In the genomic region with DNA sequence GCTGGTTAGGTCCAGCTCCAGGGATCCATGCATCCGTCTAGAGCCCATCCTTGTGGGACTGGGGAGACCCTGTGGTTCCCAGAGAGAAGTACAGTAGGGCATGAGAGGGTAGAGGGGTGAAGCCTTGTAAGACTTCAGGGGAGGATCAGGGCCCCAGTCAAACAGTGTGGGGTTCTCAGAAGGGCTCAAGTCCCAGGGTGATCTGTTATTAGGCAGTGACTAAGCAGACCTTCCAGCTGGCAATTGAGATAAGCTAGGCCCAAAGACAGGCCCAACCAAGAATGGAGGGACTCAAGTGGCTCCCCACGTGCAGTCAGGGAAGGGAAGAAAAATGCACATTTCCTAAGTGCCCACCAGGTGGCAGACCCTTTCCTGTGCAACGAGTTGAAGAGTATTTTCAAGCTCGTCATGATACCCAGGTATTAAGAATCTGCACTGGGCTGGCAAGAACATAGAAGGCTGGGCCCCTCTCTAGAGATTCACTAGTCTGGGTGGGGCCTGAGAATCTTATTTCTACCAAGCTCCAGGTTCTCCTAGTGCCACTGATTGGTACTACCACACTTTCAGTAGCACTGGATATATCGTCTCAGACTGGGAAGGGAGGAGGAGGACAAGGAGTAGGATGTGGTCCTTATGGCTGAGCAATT, we compare ENCODE assay signal across 1 cellular context.
TF ChIP-seq lines count a peak whose summit lies in the region.

No MANE protein-coding gene starts in this region.

TF ChIP-seq in K562, 482 proteins besides CTCF, POLR2A, EP300 and RAD21 (continued from another document and continues in another):
- TF ChIP-seq, protein P1, sequence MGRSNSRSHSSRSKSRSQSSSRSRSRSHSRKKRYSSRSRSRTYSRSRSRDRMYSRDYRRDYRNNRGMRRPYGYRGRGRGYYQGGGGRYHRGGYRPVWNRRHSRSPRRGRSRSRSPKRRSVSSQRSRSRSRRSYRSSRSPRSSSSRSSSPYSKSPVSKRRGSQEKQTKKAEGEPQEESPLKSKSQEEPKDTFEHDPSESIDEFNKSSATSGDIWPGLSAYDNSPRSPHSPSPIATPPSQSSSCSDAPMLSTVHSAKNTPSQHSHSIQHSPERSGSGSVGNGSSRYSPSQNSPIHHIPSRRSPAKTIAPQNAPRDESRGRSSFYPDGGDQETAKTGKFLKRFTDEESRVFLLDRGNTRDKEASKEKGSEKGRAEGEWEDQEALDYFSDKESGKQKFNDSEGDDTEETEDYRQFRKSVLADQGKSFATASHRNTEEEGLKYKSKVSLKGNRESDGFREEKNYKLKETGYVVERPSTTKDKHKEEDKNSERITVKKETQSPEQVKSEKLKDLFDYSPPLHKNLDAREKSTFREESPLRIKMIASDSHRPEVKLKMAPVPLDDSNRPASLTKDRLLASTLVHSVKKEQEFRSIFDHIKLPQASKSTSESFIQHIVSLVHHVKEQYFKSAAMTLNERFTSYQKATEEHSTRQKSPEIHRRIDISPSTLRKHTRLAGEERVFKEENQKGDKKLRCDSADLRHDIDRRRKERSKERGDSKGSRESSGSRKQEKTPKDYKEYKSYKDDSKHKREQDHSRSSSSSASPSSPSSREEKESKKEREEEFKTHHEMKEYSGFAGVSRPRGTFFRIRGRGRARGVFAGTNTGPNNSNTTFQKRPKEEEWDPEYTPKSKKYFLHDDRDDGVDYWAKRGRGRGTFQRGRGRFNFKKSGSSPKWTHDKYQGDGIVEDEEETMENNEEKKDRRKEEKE (IDR thresholded peaks at IDR 0.05; ENCODE audit: borderline replicate concordance in 1 of 2, control insufficient read depth in 1 of 2, low read depth in 2 of 2, low read length in 1 of 2) = no peak
- TF ChIP-seq MTA1 (IDR thresholded peaks at IDR 0.05; ENCODE audit: borderline replicate concordance) (peak; percentile 40; the same call in 1 of the 2 replicates), EZH2 (IDR thresholded peaks at IDR 0.05; ENCODE audit: borderline replicate concordance, low read depth, low read length) (no peak), GTF2E2 (tag; IDR thresholded peaks at IDR 0.05) (no peak), TGIF2 (CRISPR knock-in tag; IDR thresholded peaks at IDR 0.05) (no peak), ZNF436 (CRISPR knock-in tag; IDR thresholded peaks at IDR 0.05) (no peak), SIRT6 (IDR thresholded peaks at IDR 0.05; ENCODE audit: low read depth, low read length) (no peak), ETS2 (tag; IDR thresholded peaks at IDR 0.05; ENCODE audit: borderline replicate concordance, poor library complexity, severe bottlenecking) (no peak), CCAR2 (IDR thresholded peaks at IDR 0.05; ENCODE audit: low read depth, low read length) (no peak), RBM22 (IDR thresholded peaks at IDR 0.05; ENCODE audit: low read depth, low read length, poor library complexity, severe bottlenecking) (no peak), SLC30A9 (CRISPR knock-in tag; IDR thresholded peaks at IDR 0.05) (no peak), CBX3 (IDR thresholded peaks at IDR 0.05; ENCODE audit: borderline replicate concordance in 1 of 2, low read length in 2 of 2) (peak in 1 of 2 experiments; percentile 78; a peak in 1 of 3 replicates), ZNF224 (CRISPR knock-in tag; IDR thresholded peaks at IDR 0.05) (no peak), PTRF (tag; IDR thresholded peaks at IDR 0.05) (no peak), MCM3 (IDR thresholded peaks at IDR 0.05) (no peak), CBX8 (IDR thresholded peaks at IDR 0.05; ENCODE audit: borderline replicate concordance, extremely low read depth, low read depth, low read length, poor library complexity, severe bottlenecking) (no peak), CBFA2T3 (IDR thresholded peaks at IDR 0.05) (peak; percentile 91), EP400 (IDR thresholded peaks at IDR 0.05) (peak; percentile 66), ILK (tag; IDR thresholded peaks at IDR 0.05; ENCODE audit: borderline replicate concordance, low read depth) (no peak), CHD4 (IDR thresholded peaks at IDR 0.05; ENCODE audit: insufficient read depth, insufficient replicate concordance, low read depth, low read length, poor library complexity, severe bottlenecking) (no peak), POLR2B (IDR thresholded peaks at IDR 0.05; ENCODE audit: low read depth, partially characterized antibody) (no peak)
- TF ChIP-seq, protein P2, sequence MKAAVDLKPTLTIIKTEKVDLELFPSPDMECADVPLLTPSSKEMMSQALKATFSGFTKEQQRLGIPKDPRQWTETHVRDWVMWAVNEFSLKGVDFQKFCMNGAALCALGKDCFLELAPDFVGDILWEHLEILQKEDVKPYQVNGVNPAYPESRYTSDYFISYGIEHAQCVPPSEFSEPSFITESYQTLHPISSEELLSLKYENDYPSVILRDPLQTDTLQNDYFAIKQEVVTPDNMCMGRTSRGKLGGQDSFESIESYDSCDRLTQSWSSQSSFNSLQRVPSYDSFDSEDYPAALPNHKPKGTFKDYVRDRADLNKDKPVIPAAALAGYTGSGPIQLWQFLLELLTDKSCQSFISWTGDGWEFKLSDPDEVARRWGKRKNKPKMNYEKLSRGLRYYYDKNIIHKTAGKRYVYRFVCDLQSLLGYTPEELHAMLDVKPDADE (conservative IDR thresholded peaks at IDR 0.05; ENCODE audit: control insufficient read depth, low read depth, low read length) = no peak
- TF ChIP-seq, protein P3, sequence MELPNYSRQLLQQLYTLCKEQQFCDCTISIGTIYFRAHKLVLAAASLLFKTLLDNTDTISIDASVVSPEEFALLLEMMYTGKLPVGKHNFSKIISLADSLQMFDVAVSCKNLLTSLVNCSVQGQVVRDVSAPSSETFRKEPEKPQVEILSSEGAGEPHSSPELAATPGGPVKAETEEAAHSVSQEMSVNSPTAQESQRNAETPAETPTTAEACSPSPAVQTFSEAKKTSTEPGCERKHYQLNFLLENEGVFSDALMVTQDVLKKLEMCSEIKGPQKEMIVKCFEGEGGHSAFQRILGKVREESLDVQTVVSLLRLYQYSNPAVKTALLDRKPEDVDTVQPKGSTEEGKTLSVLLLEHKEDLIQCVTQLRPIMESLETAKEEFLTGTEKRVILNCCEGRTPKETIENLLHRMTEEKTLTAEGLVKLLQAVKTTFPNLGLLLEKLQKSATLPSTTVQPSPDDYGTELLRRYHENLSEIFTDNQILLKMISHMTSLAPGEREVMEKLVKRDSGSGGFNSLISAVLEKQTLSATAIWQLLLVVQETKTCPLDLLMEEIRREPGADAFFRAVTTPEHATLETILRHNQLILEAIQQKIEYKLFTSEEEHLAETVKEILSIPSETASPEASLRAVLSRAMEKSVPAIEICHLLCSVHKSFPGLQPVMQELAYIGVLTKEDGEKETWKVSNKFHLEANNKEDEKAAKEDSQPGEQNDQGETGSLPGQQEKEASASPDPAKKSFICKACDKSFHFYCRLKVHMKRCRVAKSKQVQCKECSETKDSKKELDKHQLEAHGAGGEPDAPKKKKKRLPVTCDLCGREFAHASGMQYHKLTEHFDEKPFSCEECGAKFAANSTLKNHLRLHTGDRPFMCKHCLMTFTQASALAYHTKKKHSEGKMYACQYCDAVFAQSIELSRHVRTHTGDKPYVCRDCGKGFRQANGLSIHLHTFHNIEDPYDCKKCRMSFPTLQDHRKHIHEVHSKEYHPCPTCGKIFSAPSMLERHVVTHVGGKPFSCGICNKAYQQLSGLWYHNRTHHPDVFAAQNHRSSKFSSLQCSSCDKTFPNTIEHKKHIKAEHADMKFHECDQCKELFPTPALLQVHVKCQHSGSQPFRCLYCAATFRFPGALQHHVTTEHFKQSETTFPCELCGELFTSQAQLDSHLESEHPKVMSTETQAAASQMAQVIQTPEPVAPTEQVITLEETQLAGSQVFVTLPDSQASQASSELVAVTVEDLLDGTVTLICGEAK (IDR thresholded peaks at IDR 0.05) = no peak
- TF ChIP-seq, protein P3 (CRISPR knock-in tag; IDR thresholded peaks at IDR 0.05) = no peak
- TF ChIP-seq, protein P4, sequence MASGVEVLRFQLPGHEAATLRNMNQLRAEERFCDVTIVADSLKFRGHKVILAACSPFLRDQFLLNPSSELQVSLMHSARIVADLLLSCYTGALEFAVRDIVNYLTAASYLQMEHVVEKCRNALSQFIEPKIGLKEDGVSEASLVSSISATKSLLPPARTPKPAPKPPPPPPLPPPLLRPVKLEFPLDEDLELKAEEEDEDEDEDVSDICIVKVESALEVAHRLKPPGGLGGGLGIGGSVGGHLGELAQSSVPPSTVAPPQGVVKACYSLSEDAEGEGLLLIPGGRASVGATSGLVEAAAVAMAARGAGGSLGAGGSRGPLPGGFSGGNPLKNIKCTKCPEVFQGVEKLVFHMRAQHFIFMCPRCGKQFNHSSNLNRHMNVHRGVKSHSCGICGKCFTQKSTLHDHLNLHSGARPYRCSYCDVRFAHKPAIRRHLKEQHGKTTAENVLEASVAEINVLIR (CRISPR knock-in tag; IDR thresholded peaks at IDR 0.05) = 0 out of 2 replicates have a peak, but pooled peaks have one; percentile 13
- TF ChIP-seq, protein P5, sequence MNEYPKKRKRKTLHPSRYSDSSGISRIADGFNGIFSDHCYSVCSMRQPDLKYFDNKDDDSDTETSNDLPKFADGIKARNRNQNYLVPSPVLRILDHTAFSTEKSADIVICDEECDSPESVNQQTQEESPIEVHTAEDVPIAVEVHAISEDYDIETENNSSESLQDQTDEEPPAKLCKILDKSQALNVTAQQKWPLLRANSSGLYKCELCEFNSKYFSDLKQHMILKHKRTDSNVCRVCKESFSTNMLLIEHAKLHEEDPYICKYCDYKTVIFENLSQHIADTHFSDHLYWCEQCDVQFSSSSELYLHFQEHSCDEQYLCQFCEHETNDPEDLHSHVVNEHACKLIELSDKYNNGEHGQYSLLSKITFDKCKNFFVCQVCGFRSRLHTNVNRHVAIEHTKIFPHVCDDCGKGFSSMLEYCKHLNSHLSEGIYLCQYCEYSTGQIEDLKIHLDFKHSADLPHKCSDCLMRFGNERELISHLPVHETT (CRISPR knock-in tag; conservative IDR thresholded peaks at IDR 0.05 in 1 of 2, IDR thresholded peaks at IDR 0.05 in 1 of 2) = no peak
- TF ChIP-seq, protein P6, sequence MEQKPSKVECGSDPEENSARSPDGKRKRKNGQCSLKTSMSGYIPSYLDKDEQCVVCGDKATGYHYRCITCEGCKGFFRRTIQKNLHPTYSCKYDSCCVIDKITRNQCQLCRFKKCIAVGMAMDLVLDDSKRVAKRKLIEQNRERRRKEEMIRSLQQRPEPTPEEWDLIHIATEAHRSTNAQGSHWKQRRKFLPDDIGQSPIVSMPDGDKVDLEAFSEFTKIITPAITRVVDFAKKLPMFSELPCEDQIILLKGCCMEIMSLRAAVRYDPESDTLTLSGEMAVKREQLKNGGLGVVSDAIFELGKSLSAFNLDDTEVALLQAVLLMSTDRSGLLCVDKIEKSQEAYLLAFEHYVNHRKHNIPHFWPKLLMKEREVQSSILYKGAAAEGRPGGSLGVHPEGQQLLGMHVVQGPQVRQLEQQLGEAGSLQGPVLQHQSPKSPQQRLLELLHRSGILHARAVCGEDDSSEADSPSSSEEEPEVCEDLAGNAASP (IDR thresholded peaks at IDR 0.05) = no peak
- TF ChIP-seq, protein P7, sequence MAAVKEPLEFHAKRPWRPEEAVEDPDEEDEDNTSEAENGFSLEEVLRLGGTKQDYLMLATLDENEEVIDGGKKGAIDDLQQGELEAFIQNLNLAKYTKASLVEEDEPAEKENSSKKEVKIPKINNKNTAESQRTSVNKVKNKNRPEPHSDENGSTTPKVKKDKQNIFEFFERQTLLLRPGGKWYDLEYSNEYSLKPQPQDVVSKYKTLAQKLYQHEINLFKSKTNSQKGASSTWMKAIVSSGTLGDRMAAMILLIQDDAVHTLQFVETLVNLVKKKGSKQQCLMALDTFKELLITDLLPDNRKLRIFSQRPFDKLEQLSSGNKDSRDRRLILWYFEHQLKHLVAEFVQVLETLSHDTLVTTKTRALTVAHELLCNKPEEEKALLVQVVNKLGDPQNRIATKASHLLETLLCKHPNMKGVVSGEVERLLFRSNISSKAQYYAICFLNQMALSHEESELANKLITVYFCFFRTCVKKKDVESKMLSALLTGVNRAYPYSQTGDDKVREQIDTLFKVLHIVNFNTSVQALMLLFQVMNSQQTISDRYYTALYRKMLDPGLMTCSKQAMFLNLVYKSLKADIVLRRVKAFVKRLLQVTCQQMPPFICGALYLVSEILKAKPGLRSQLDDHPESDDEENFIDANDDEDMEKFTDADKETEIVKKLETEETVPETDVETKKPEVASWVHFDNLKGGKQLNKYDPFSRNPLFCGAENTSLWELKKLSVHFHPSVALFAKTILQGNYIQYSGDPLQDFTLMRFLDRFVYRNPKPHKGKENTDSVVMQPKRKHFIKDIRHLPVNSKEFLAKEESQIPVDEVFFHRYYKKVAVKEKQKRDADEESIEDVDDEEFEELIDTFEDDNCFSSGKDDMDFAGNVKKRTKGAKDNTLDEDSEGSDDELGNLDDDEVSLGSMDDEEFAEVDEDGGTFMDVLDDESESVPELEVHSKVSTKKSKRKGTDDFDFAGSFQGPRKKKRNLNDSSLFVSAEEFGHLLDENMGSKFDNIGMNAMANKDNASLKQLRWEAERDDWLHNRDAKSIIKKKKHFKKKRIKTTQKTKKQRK (IDR thresholded peaks at IDR 0.05; ENCODE audit: borderline replicate concordance, low read depth, low read length) = no peak
- TF ChIP-seq, protein P8, sequence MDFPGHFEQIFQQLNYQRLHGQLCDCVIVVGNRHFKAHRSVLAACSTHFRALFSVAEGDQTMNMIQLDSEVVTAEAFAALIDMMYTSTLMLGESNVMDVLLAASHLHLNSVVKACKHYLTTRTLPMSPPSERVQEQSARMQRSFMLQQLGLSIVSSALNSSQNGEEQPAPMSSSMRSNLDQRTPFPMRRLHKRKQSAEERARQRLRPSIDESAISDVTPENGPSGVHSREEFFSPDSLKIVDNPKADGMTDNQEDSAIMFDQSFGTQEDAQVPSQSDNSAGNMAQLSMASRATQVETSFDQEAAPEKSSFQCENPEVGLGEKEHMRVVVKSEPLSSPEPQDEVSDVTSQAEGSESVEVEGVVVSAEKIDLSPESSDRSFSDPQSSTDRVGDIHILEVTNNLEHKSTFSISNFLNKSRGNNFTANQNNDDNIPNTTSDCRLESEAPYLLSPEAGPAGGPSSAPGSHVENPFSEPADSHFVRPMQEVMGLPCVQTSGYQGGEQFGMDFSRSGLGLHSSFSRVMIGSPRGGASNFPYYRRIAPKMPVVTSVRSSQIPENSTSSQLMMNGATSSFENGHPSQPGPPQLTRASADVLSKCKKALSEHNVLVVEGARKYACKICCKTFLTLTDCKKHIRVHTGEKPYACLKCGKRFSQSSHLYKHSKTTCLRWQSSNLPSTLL (IDR thresholded peaks at IDR 0.05) = no peak
